In the genomic region with DNA sequence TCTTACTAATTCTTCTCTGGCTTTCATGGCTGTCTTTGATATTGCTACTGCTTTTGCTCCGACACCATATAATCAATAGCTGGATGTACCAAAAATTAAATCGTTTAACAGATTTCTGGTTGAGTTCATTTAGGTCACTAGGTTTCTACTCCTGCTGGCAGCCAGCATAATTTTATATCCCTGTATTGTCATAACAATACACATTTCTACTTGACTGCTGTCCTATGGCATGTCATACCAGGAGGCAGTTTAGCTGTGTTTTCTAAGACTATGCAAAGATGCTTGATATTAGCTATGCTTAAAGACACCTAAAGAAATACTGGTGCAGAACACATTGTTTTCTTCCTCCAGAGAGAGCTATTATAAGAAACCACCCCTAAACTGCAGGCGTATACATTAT, we compare ENCODE assay signal across 34 cellular contexts.
"Had no signal": no experiment of that assay in that cellular context is flagged by ENCODE, and none has a peak within 500 bp of the region (broad histone marks: within the 10 kb centered on the region; RNA-seq: fewer than 3 reads in every experiment).

No MANE protein-coding gene starts in this region.

- H3K27me3 ChIP-seq: MG63 had no signal

- H3K9ac ChIP-seq: KMS-11 had no signal

- H3K27ac ChIP-seq: KMS-11 had no signal

- H3K9me3 ChIP-seq: MG63 had no signal

- DNase-seq: Karpas-422, Kasumi-1, MG63, MM.1S, MV-4-11, NCI-H1048, NCI-H1092, NCI-H1092 treated with DMSO at 0.1 percent for 48 hours, NCI-H1105, NCI-H1105 treated with DMSO at 0.1 percent for 48 hours, NCI-H1417, NCI-H1417 treated with DMSO at 0.1 percent for 48 hours, NCI-H1436, NCI-H1436 treated with DMSO at 0.1 percent for 48 hours, NCI-H146, NCI-H1694, NCI-H1694 treated with DMSO at 0.1 percent for 48 hours, NCI-H187, NCI-H187 treated with DMSO at 0.1 percent for 48 hours, NCI-H1930, NCI-H2029, NCI-H2029 treated with DMSO at 0.1 percent for 48 hours, NCI-H2081, NCI-H2081 treated with DMSO at 0.1 percent for 48 hours, NCI-H2107, NCI-H2171, NCI-H2171 treated with DMSO at 0.1 percent for 48 hours, NCI-H2227 treated with DMSO at 0.1 percent for 48 hours, NCI-H226, NCI-H345, NCI-H446, NCI-H446 treated with DMSO at 0.1 percent for 48 hours, NCI-H510A had no signal

- H3K4me3 ChIP-seq: MG63 had no signal

- H3K36me3 ChIP-seq: MG63 had no signal

- H3K4me2 ChIP-seq: KMS-11 had no signal
